ENCODE assay signal across 23 cellular contexts in the genomic region with DNA sequence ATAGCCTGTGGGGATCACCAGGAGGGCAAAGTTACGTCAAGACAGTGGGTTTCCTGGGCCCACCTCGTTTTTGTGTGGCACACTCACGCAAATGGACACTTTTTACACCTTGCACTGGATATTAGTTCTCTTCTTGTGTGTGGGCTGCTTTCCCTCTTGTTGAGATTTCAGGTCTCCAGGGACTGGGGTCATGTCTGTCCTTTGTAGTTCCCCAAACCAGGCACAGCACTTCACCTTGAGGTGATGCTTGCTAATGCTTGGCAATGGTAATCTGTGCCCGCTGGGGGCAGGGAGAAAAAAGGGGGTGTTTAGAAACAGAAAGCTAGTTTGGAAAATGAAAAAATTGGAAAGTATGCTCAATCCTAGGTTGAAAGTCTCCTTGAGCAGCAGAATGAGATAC.
DNase-seq lines count a peak whose midpoint lies in the region; ATAC-seq, FAIRE-seq and TF ChIP-seq lines count a peak whose summit lies in the region.
"Had no signal": no experiment of that assay in that cellular context is flagged by ENCODE, and none has a peak within 500 bp of the region (broad histone marks: within the 10 kb centered on the region; RNA-seq: fewer than 3 reads in every experiment).

No MANE protein-coding gene starts in this region.

- DNase-seq in NB4 (ENCODE audit: low read depth), result peak; percentile 51
- no peak for DNase-seq in stimulated activated naive B cell treated with anti-CD40 and anti-IgM and Interleukin-4, amounts not matched to agents 10 μg/mL and 1 μg/mL and 100 μg/mL, for 72 hours
- no peak for DNase-seq in coronary artery (ENCODE audit: low spot score)
- no peak for DNase-seq in urothelium cell line (ENCODE audit: low spot score)
- DNase-seq in DMS153 (lab: John Stamatoyannopoulos, UW), result no peak
- DNase-seq: Caco-2; CD4-positive, CD25-positive, alpha-beta regulatory T cell; CD8-positive, alpha-beta T cell; DMS79; EL; GDM1; H9; HFFc6 had no signal

- POLR2A ChIA-PET in HEK293 (lab: Yijun Ruan, JAX), result no interaction called here

- no peaks in the 10 kb centered on the region for H3K36me3 ChIP-seq in HEK293 (ENCODE audit: control insufficient read depth in 2 of 2, insufficient read depth in 1 of 2, low read length in 2 of 2)
- no peaks in the 10 kb centered on the region for H3K36me3 ChIP-seq in neutrophil
- H3K36me3 ChIP-seq: BLaER1 had no signal

- H3K9me3 Mint-ChIP-seq in stimulated activated naive B cell treated with anti-CD40 and anti-IgM and Interleukin-4, amounts not matched to agents 10 μg/mL and 1 μg/mL and 100 μg/mL, for 72 hours, result peaks cover 6 to 8% of the 10 kb centered on the region in 2 donors
- H3K9me3 Mint-ChIP-seq: GM23338, HFFc6 had no signal

- H3K4me1 ChIP-seq in HEK293 (ENCODE audit: control insufficient read depth, insufficient read depth, low read length) (peaks cover 13% of the 10 kb centered on the region), neutrophil (ENCODE audit: control insufficient read depth in 1 of 2, insufficient read depth in 1 of 2, low read depth in 1 of 2, low read length in 1 of 2) (peaks cover 31 to 37% of the 10 kb centered on the region in 2 experiments)

- FAIRE-seq in urothelium cell line (lab: Jason Lieb, UNC), result no peak
- FAIRE-seq: A204.1, GM12891 had no signal

- CTCF ChIA-PET in HEK293 (lab: Yijun Ruan, JAX), result interaction anchor here (1.3 to 1.5 kb wide), 2 partner anchors 14 to 60 kb away, joined by 4 read pairs; no protein-coding TSS in a partner anchor

- peaks cover 4 to 7% of the 10 kb centered on the region in 2 donors for H3K36me3 Mint-ChIP-seq in stimulated activated naive B cell treated with anti-CD40 and anti-IgM and Interleukin-4, amounts not matched to agents 10 μg/mL and 1 μg/mL and 100 μg/mL, for 72 hours
- H3K36me3 Mint-ChIP-seq: CD8-positive, alpha-beta T cell had no signal

- ATAC-seq in stimulated activated naive B cell treated with anti-CD40 and anti-IgM and Interleukin-4, amounts not matched to agents 10 μg/mL and 1 μg/mL and 100 μg/mL, for 72 hours (replicated peaks), result peak; percentile 57 to 63
- ATAC-seq: CD8-positive, alpha-beta T cell; GM23338; HCT116 had no signal

- no peak overlapping the region for H3K27ac Mint-ChIP-seq in stimulated activated naive B cell treated with anti-CD40 and anti-IgM and Interleukin-4, amounts not matched to agents 10 μg/mL and 1 μg/mL and 100 μg/mL, for 72 hours
- H3K27ac Mint-ChIP-seq: B cell; CD4-positive, CD25-positive, alpha-beta regulatory T cell; CD8-positive, alpha-beta T cell; GM23338; H9; HFFc6 had no signal

- TF ChIP-seq CTCF in HEK293 (tag by site-specific recombination; IDR thresholded peaks at IDR 0.05) (no peak), NB4 (IDR thresholded peaks at IDR 0.05; ENCODE audit: low read depth, low read length) (no peak), neutrophil (IDR thresholded peaks at IDR 0.05) (no peak), coronary artery (IDR thresholded peaks at IDR 0.05) (no peak)

- no peaks in the 10 kb centered on the region for H3K27me3 Mint-ChIP-seq in stimulated activated naive B cell treated with anti-CD40 and anti-IgM and Interleukin-4, amounts not matched to agents 10 μg/mL and 1 μg/mL and 100 μg/mL, for 72 hours
- H3K27me3 Mint-ChIP-seq: B cell; CD4-positive, CD25-positive, alpha-beta regulatory T cell had no signal

- no peak for TF ChIP-seq POLR2A in NB4 (IDR thresholded peaks at IDR 0.05; ENCODE audit: extremely low read depth, insufficient read length)

- no peaks in the 10 kb centered on the region for H3K27me3 ChIP-seq in neutrophil
- H3K27me3 ChIP-seq: BLaER1 had no signal

- H3K4me1 Mint-ChIP-seq in stimulated activated naive B cell treated with anti-CD40 and anti-IgM and Interleukin-4, amounts not matched to agents 10 μg/mL and 1 μg/mL and 100 μg/mL, for 72 hours, result peaks cover 17 to 22% of the 10 kb centered on the region in 2 donors
- H3K4me1 Mint-ChIP-seq: H9 had no signal

- H3K4me3 ChIP-seq in HEK293 (ENCODE audit: low read depth, low read length) (no peak overlapping the region), NB4 (ENCODE audit: low read depth, low read length) (no peak overlapping the region), neutrophil (ENCODE audit: low read depth in 1 of 2, low read length in 1 of 2) (no peak overlapping the region), coronary artery (no peak overlapping the region)
- H3K4me3 ChIP-seq: BLaER1, GM23338 had no signal

- H3K4me3 Mint-ChIP-seq in stimulated activated naive B cell treated with anti-CD40 and anti-IgM and Interleukin-4, amounts not matched to agents 10 μg/mL and 1 μg/mL and 100 μg/mL, for 72 hours, result no peak overlapping the region
- H3K4me3 Mint-ChIP-seq: B cell; CD4-positive, CD25-positive, alpha-beta regulatory T cell; CD8-positive, alpha-beta T cell; GM23338; H9; HFFc6 had no signal

- H3K9me3 ChIP-seq in HEK293 (ENCODE audit: control insufficient read depth, insufficient read depth, low read depth, low read length) (no peaks in the 10 kb centered on the region), neutrophil (no peaks in the 10 kb centered on the region)
- H3K9me3 ChIP-seq: BLaER1, Caco-2 had no signal

- no peak overlapping the region for H3K27ac ChIP-seq in HEK293 (ENCODE audit: extremely low read depth, low read depth, low read length)
- peak overlapping the region; percentile 95 for H3K27ac ChIP-seq in neutrophil
- H3K27ac ChIP-seq in coronary artery, result no peak overlapping the region
- H3K27ac ChIP-seq: 22Rv1, BLaER1, C4-2B had no signal

TF ChIP-seq in HEK293, 187 proteins besides CTCF, POLR2A, EP300 and RAD21:
- TF ChIP-seq PRDM1 (tag by site-specific recombination; IDR thresholded peaks at IDR 0.05), result peak; percentile 66
- no peak for TF ChIP-seq ZBTB8A (tag by site-specific recombination; IDR thresholded peaks at IDR 0.05)
